In genomic region chr3:169454823-169455222, GRCh38 we compare ENCODE assay signal across 2 cellular contexts.
TF ChIP-seq lines count a peak whose summit lies in the region.

No MANE protein-coding gene starts in this region.

TF ChIP-seq in IMR-90, 13 proteins besides CTCF, POLR2A, EP300 and RAD21 (continued from another document):
- no peak for TF ChIP-seq BHLHE40 (IDR thresholded peaks at IDR 0.05; ENCODE audit: low read depth, low read length)

TF ChIP-seq in endothelial cell of umbilical vein, 7 proteins besides CTCF, POLR2A, EP300 and RAD21 (continued from another document):
- peak; percentile 76 for TF ChIP-seq FOS (IDR thresholded peaks at IDR 0.05; ENCODE audit: borderline replicate concordance, insufficient read depth, low read length)
- TF ChIP-seq EZH2 (IDR thresholded peaks at IDR 0.05; ENCODE audit: borderline replicate concordance, low read depth, low read length, severe bottlenecking): no peak
- TF ChIP-seq POLR2AphosphoS5 (IDR thresholded peaks at IDR 0.05; ENCODE audit: insufficient read depth, low read depth, low read length): peak; percentile 69
- peak; percentile 93 for TF ChIP-seq JUN (IDR thresholded peaks at IDR 0.05; ENCODE audit: borderline replicate concordance, insufficient read depth, insufficient read length, low read depth)
- TF ChIP-seq MYC (IDR thresholded peaks at IDR 0.05; ENCODE audit: low read depth, low read length): no peak
- no peak for TF ChIP-seq MAX (IDR thresholded peaks at IDR 0.05; ENCODE audit: insufficient read depth, insufficient read length)
